7 cellular contexts compared by ENCODE assay signal in genomic region chr7:152675761-152676636, GRCh38. TPM values are rescaled to one million over a fixed set of nuclear protein-coding genes. Genes with fewer than 3 reads are reported as not detected.
DNase-seq lines count a peak whose midpoint lies in the region; ATAC-seq, FAIRE-seq and TF ChIP-seq lines count a peak whose summit lies in the region.

XRCC2 (minus strand) TSS chr7:152676141; CDS start chr7:152676079, 62 bp downstream.

- H3K27ac Mint-ChIP-seq in T-helper 2 cell treated with Interferon-gamma antibody and Interleukin-4, amounts not matched to agents 5 μg/mL and 100 μg/mL, for 36 hours, result peak within 1 kb of the TSS; percentile 97
- H3K27ac Mint-ChIP-seq in astrocyte (ENCODE audit: unreplicated experiment), result peak within 1 kb of the TSS; percentile 89

- no peaks in the 10 kb centered on the region for H3K27me3 Mint-ChIP-seq in T-helper 2 cell treated with Interferon-gamma antibody and Interleukin-4, amounts not matched to agents 5 μg/mL and 100 μg/mL, for 36 hours (ENCODE audit: low read depth)
- no peaks in the 10 kb centered on the region for H3K27me3 Mint-ChIP-seq in astrocyte (ENCODE audit: low read depth, unreplicated experiment)

- peaks cover 46% of the 10 kb centered on the region for H3K79me2 ChIP-seq in astrocyte (ENCODE audit: insufficient read depth, low read length)

- ATAC-seq in GM18508 (IDR thresholded peaks at IDR 0.05; ENCODE audit: insufficient read depth, unreplicated experiment) (peak; percentile 80), HG02981 (IDR thresholded peaks at IDR 0.05; ENCODE audit: unreplicated experiment) (peak; percentile 83)

- peak within 1 kb of the TSS; percentile 84 for H3K27ac ChIP-seq in astrocyte (ENCODE audit: low read depth, low read length)

- no peaks in the 10 kb centered on the region for H3K4me1 ChIP-seq in astrocyte (ENCODE audit: insufficient read depth, low read length)

- peak within 1 kb of the TSS; percentile 71 for H3K4me3 ChIP-seq in astrocyte (ENCODE audit: insufficient read depth, low read depth, low read length)

- FAIRE-seq in astrocyte (lab: Jason Lieb, UNC), result no peak

- H3K36me3 Mint-ChIP-seq in T-helper 2 cell treated with Interferon-gamma antibody and Interleukin-4, amounts not matched to agents 5 μg/mL and 100 μg/mL, for 36 hours (ENCODE audit: low read depth), result peaks cover 12% of the 10 kb centered on the region
- no peaks in the 10 kb centered on the region for H3K36me3 Mint-ChIP-seq in astrocyte (ENCODE audit: low read depth, unreplicated experiment)

- peak within 1 kb of the TSS; percentile 82 for H2AFZ ChIP-seq in astrocyte (ENCODE audit: low read depth, low read length)

- H3K4me2 ChIP-seq in astrocyte (ENCODE audit: low read length), result peak within 1 kb of the TSS; percentile 86

- H3K4me1 Mint-ChIP-seq in T-helper 2 cell treated with Interferon-gamma antibody and Interleukin-4, amounts not matched to agents 5 μg/mL and 100 μg/mL, for 36 hours (ENCODE audit: low read depth), result peaks cover 8% of the 10 kb centered on the region
- no peaks in the 10 kb centered on the region for H3K4me1 Mint-ChIP-seq in astrocyte (ENCODE audit: low read depth, unreplicated experiment)

- no peaks in the 10 kb centered on the region for H4K20me1 ChIP-seq in astrocyte (ENCODE audit: insufficient read depth, low read length)

- no peaks in the 10 kb centered on the region for H3K27me3 ChIP-seq in astrocyte (ENCODE audit: insufficient read depth, low read length)

- DNase-seq in NCI-H2029 (lab: John Stamatoyannopoulos, UW) (peak; percentile 84), astrocyte (ENCODE audit: low read depth) (peak; percentile 56), hippocampal formation (lab: John Stamatoyannopoulos, UW) (peak; percentile 77 to 85), renal cortical epithelial cell (ENCODE audit: low read depth) (peak; percentile 67)
- peak; percentile 95 for DNase-seq in T-helper 2 cell treated with Interferon-gamma antibody and Interleukin-4, amounts not matched to agents 5 μg/mL and 100 μg/mL, for 36 hours (ENCODE audit: low spot score)

- H3K9me3 ChIP-seq in astrocyte (ENCODE audit: insufficient read depth, low read depth, low read length), result no peaks in the 10 kb centered on the region

- H3K9ac ChIP-seq in astrocyte (ENCODE audit: low read length), result peak within 1 kb of the TSS; percentile 81

- no peaks in the 10 kb centered on the region for H3K36me3 ChIP-seq in astrocyte (ENCODE audit: insufficient read depth, low read length)

- peak within 1 kb of the TSS; percentile 92 for H3K4me3 Mint-ChIP-seq in T-helper 2 cell treated with Interferon-gamma antibody and Interleukin-4, amounts not matched to agents 5 μg/mL and 100 μg/mL, for 36 hours
- peak within 1 kb of the TSS; percentile 99 for H3K4me3 Mint-ChIP-seq in astrocyte (ENCODE audit: unreplicated experiment)

- TF ChIP-seq CTCF in astrocyte (IDR thresholded peaks at IDR 0.05; ENCODE audit: insufficient read depth, low read depth, low read length), result no peak

- H3K9me3 Mint-ChIP-seq in T-helper 2 cell treated with Interferon-gamma antibody and Interleukin-4, amounts not matched to agents 5 μg/mL and 100 μg/mL, for 36 hours, result no peaks in the 10 kb centered on the region
- H3K9me3 Mint-ChIP-seq in astrocyte (ENCODE audit: unreplicated experiment), result peaks cover 1% of the 10 kb centered on the region

RNA-seq across cellular contexts. Expression of gene XRCC2, which starts in this region (rescaled TPM):
- total RNA-seq in astrocyte (1.2 and 1.6 TPM in 2 replicates), renal cortical epithelial cell (0.85 and 2.1 TPM in 2 replicates)

Comparison
In these comparisons a context has a peak if more than half of its experiments do, and no peak if none do; other contexts are left out.
1. Peak in every context shown above with its lines: DNase-seq, ATAC-seq, H3K4me3 ChIP-seq and H3K27ac ChIP-seq.